In the genomic region with DNA sequence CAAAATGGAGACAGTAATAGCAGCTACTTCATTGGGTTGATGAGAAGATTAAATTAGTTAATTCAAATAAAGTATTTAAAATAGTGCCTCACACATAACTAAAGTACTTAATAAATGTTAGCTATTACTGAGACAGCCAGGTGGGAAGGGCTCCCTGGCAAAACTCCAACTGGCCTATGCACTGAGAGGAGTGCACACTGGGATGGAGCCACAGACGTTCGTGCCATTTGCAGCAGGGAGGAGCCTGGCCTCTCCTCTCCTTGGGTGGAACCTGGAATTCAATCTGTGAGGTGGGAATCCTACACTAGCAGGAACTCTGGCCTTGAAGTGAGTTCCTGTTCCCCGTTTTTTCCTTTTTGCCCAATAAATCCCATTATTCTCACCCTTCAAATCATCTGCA, we compare ENCODE assay signal across 30 cellular contexts. TPM values are rescaled to one million over a fixed set of nuclear protein-coding genes. Genes with fewer than 3 reads are reported as not detected.
A peak's percentile ranks its signal among the peaks of the same experiment; 100 is the strongest.
DNase-seq lines count a peak whose midpoint lies in the region; ATAC-seq and TF ChIP-seq lines count a peak whose summit lies in the region.
"Had no signal": no experiment of that assay in that cellular context is flagged by ENCODE, and none has a peak within 500 bp of the region (broad histone marks: within the 10 kb centered on the region; RNA-seq: fewer than 3 reads in every experiment).

No MANE protein-coding gene starts in this region.

- TF ChIP-seq POLR2A in ovary (IDR thresholded peaks at IDR 0.05), result no peak

- no peak for TF ChIP-seq EP300 in ovary (IDR thresholded peaks at IDR 0.05)

- H3K36me3 ChIP-seq in ovary, result no peaks in the 10 kb centered on the region
- H3K36me3 ChIP-seq: BE2C had no signal

- no peaks in the 10 kb centered on the region for H3K27me3 ChIP-seq in ovary
- H3K27me3 ChIP-seq: BE2C had no signal

- CTCF ChIA-PET in RWPE1 (lab: Yijun Ruan, JAX), result interaction anchor here (0.6 kb wide), 1 partner anchor 252 kb away, joined by 6 read pairs; no protein-coding TSS in a partner anchor

- H3K27ac ChIP-seq in VCaP (peak overlapping the region; percentile 81), RWPE1 (no peak overlapping the region), ovary (no peak overlapping the region)
- H3K27ac ChIP-seq: GM23248 had no signal

- H3K4me1 ChIP-seq in ovary (ENCODE audit: insufficient read depth), result no peaks in the 10 kb centered on the region
- H3K4me1 ChIP-seq: BE2C had no signal

- TF ChIP-seq CTCF in VCaP (conservative IDR thresholded peaks at IDR 0.05) (no peak), omental fat pad (IDR thresholded peaks at IDR 0.05) (no peak), RWPE1 (conservative IDR thresholded peaks at IDR 0.05; ENCODE audit: low read depth) (no peak), ovary (IDR thresholded peaks at IDR 0.05) (no peak)

- POLR2A ChIA-PET in RWPE1 (lab: Yijun Ruan, JAX; ENCODE audit: low non-redundant PET), result no interaction called here

- intact Hi-C loops in ovary (cut with DNase I), result no loop called here

- ATAC-seq in omental fat pad (ENCODE audit: low FRiP score), result peak; percentile 59
- ATAC-seq: activated CD4-positive, alpha-beta T cell treated with anti-CD3 and anti-CD28 coated beads for 36 hours; activated CD8-positive, alpha-beta T cell treated with anti-CD3 and anti-CD28 coated beads, Interleukin-2, amount 10 ng/mL, durations not matched to agents 7 days and 5 days; CD8-positive, alpha-beta T cell; esophagus mucosa; stimulated activated effector memory CD8-positive, alpha-beta T cell treated with anti-CD3 and anti-CD28 coated beads, Interleukin-12 subunit alpha, Interleukin-12 subunit beta, amount 100 ng/mL, for 72 hours had no signal

- no peak overlapping the region for H3K4me3 ChIP-seq in ovary
- H3K4me3 ChIP-seq: GM23248, lung had no signal

- DNase-seq in NCI-H748 (lab: John Stamatoyannopoulos, UW; ENCODE audit: unreplicated experiment) (peak; percentile 71), NCI-H748 treated with DMSO at 0.1 percent for 48 hours (lab: John Stamatoyannopoulos, UW) (no peak), NCI-H1105 (lab: John Stamatoyannopoulos, UW) (peak; percentile 38), omental fat pad (ENCODE audit: low spot score) (no peak), RWPE1 (ENCODE audit: low spot score) (no peak), inferior parietal cortex (ENCODE audit: extremely low spot score) (no peak), ovary (no peak)
- DNase-seq: activated CD4-positive, alpha-beta T cell treated with anti-CD3 and anti-CD28 coated beads for 36 hours; activated CD8-positive, alpha-beta T cell treated with anti-CD3 and anti-CD28 coated beads, Interleukin-2, amount 10 ng/mL, durations not matched to agents 7 days and 5 days; activated naive CD4-positive, alpha-beta T cell treated with anti-CD3 and anti-CD28 coated beads for 36 hours; BE2C; CD8-positive, alpha-beta T cell; central memory CD4-positive, alpha-beta T cell; DND-41; endodermal cell; foreskin fibroblast; GF-D8; GM23248; head of caudate nucleus; kidney glomerular epithelial cell; NCI-H1930; NCI-H446 treated with DMSO at 0.1 percent for 48 hours; SHP77 treated with DMSO at 0.1 percent for 48 hours had no signal

- 11 to 22% (median 17%) methylated on average over 3 of the region's 3 CpGs for WGBS in ovary, 3 donors

- no peaks in the 10 kb centered on the region for H3K9me3 ChIP-seq in ovary
- H3K9me3 ChIP-seq: BE2C had no signal

RNA-seq across cellular contexts. Expression of a gene that starts 28.1 kb away (rescaled TPM):
- total RNA-seq in omental fat pad, result under 1 TPM in 2 of 4 donors, not detected in 2; 0.12 to 0.47 TPM
- 1 to 10 TPM in 1 of 7 donors, under 1 TPM in 3, not detected in 3; 0.36 to 1.4 (median 0.72) TPM for total RNA-seq in ovary
- under 1 TPM in 1 of 2 donors, not detected in 1; 0.01 TPM for polyA plus RNA-seq in ovary
- total RNA-seq: activated CD4-positive, alpha-beta T cell treated with anti-CD3 and anti-CD28 coated beads for 36 hours; activated CD8-positive, alpha-beta T cell treated with anti-CD3 and anti-CD28 coated beads, Interleukin-2, amount 10 ng/mL, durations not matched to agents 7 days and 5 days; activated naive CD4-positive, alpha-beta T cell treated with anti-CD3 and anti-CD28 coated beads for 36 hours; CD8-positive, alpha-beta T cell; esophagus mucosa; GM23248; osteoblast; subcutaneous adipose tissue had no signal
- polyA plus RNA-seq: GM23248, IgD-negative memory B cell had no signal

Comparison
In these comparisons a context has a peak if more than half of its experiments do, and no peak if none do; other contexts are left out.
1. DNase-seq: peak in NCI-H748 (single experiment) and NCI-H1105 (single experiment); none in NCI-H748 treated with DMSO at 0.1 percent for 48 hours (single experiment), omental fat pad (single experiment), RWPE1 (single experiment), inferior parietal cortex (single experiment) and ovary (0 of 5).